In the genomic region with DNA sequence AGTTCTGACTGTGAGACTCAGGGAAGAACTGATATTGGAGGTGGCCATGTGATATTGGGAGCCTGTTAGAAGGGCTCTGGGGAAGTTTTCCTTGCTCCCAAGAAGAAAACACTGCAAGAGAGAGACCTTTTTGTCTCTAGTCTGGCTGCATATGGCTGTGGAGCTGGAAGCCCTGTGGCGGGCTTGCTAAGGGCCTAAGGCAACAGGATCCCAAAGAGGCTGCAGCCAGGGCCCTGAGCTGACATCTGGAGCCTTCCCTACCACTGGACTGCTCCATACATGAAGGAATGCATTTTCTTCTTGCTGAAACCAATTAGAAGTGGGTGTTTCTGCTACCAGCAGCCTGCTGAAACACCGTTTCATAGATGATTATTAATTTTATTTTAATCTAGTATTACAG, we compare ENCODE assay signal across 21 cellular contexts. TPM values are rescaled to one million over a fixed set of nuclear protein-coding genes. Genes with fewer than 3 reads are reported as not detected.
DNase-seq lines count a peak whose midpoint lies in the region; ATAC-seq and TF ChIP-seq lines count a peak whose summit lies in the region.
"Had no signal": no experiment of that assay in that cellular context is flagged by ENCODE, and none has a peak within 500 bp of the region (broad histone marks: within the 10 kb centered on the region; RNA-seq: fewer than 3 reads in every experiment).

No MANE protein-coding gene starts in this region.

- no peak overlapping the region for H3K9ac ChIP-seq in IMR-90 (ENCODE audit: low read depth, low read length)

- no TSS peak for BruUV-seq in IMR-90 (replicated peaks; lab: Mats Ljungman, UMichigan)

- H2BK5ac ChIP-seq in IMR-90 (ENCODE audit: low read depth, low read length, poor library complexity, severe bottlenecking), result no peak overlapping the region

- no peaks in the 10 kb centered on the region for H3K27me3 ChIP-seq in IMR-90 (ENCODE audit: control insufficient read depth, insufficient read depth, low read length)
- H3K27me3 ChIP-seq: MG63 had no signal

- peak; percentile 3 for DNase-seq in NCI-H82 (lab: John Stamatoyannopoulos, UW)
- no peak for DNase-seq in NCI-H82 treated with DMSO at 0.1 percent for 48 hours (lab: John Stamatoyannopoulos, UW; ENCODE audit: unreplicated experiment)
- DNase-seq in IMR-90, result no peak
- DNase-seq in iPS-NIHi11 (ENCODE audit: low spot score), result peak; percentile 16
- no peak for DNase-seq in NCI-H1436 treated with DMSO at 0.1 percent for 48 hours (lab: John Stamatoyannopoulos, UW)
- no peak for DNase-seq in glutamatergic neuron
- DNase-seq: CD4-positive, alpha-beta T cell; COR-L47; DND-41; H9; KBM-7; MG63; NCI-H1694 treated with DMSO at 0.1 percent for 48 hours; NCI-H2081 treated with DMSO at 0.1 percent for 48 hours; NCI-H2171; NCI-H226; NCI-H510A treated with DMSO at 0.1 percent for 48 hours; SIG-M5 had no signal

- no peaks in the 10 kb centered on the region for H3K36me3 ChIP-seq in IMR-90 (ENCODE audit: control insufficient read depth, insufficient read depth, low read length)
- H3K36me3 ChIP-seq: MG63 had no signal

- H3K4me1 Mint-ChIP-seq in glutamatergic neuron (ENCODE audit: low read depth, unreplicated experiment), result peaks cover 8% of the 10 kb centered on the region

- no peak overlapping the region for H3K23ac ChIP-seq in IMR-90 (ENCODE audit: low read depth, low read length)

- H2AK9ac ChIP-seq in IMR-90 (replicated peaks; ENCODE audit: low read depth, low read length, poor library complexity), result no peak overlapping the region

- no peak for TF ChIP-seq CTCF in IMR-90 (conservative IDR thresholded peaks at IDR 0.05; ENCODE audit: low read depth, low read length)
- TF ChIP-seq CTCF in glutamatergic neuron (IDR thresholded peaks at IDR 0.05; ENCODE audit: partially characterized antibody, unreplicated experiment), result no peak

- peaks cover 2% of the 10 kb centered on the region for H3K27me3 Mint-ChIP-seq in glutamatergic neuron (ENCODE audit: unreplicated experiment)
- H3K27me3 Mint-ChIP-seq: CD4-positive, alpha-beta T cell had no signal

- H3K4ac ChIP-seq in IMR-90 (ENCODE audit: low read depth, low read length), result no peak overlapping the region

- H3K4me1 ChIP-seq in IMR-90 (ENCODE audit: control insufficient read depth, insufficient read depth, low read length), result no peaks in the 10 kb centered on the region; the same call in 1 of the 2 replicates

- dilution Hi-C loops in IMR-90 (cut with HindIII; ENCODE audit: low sequenced_read_pairs, unreplicated experiment), result no loop called here

- CTCF ChIA-PET in IMR-90 (lab: Yijun Ruan, JAX), result interaction anchor here (0.7 to 1.0 kb wide), 3 partner anchors 12 to 180 kb away, joined by 3 read pairs; no protein-coding TSS in a partner anchor

- H3K4me2 ChIP-seq in IMR-90 (ENCODE audit: low read depth, low read length), result no peak overlapping the region

- POLR2A ChIA-PET in IMR-90 (lab: Charles Lee; ENCODE audit: unreplicated experiment), result no interaction called here

- H3K9me3 Mint-ChIP-seq in glutamatergic neuron (ENCODE audit: unreplicated experiment), result peaks cover 2% of the 10 kb centered on the region
- H3K9me3 Mint-ChIP-seq: CD4-positive, alpha-beta T cell had no signal

- no peaks in the 10 kb centered on the region for H3K9me3 ChIP-seq in IMR-90 (ENCODE audit: control insufficient read depth, insufficient read depth, low read length)
- H3K9me3 ChIP-seq: MG63 had no signal

- WGBS in IMR-90 (ENCODE audit: extremely low coverage in 2 of 2, insufficient read length in 1 of 2), 2 experiments, result no CpG with 5 or more reads among the region's 2 CpGs

- H2AK5ac ChIP-seq in IMR-90 (ENCODE audit: low read depth, low read length), result 0 out of 2 replicates have a peak overlapping the region, but pooled peaks have one; percentile 2

- H3K18ac ChIP-seq in IMR-90 (ENCODE audit: low read depth, low read length), result no peak overlapping the region

- H3K36me3 Mint-ChIP-seq in glutamatergic neuron (ENCODE audit: unreplicated experiment), result peaks cover 5% of the 10 kb centered on the region

- H3K27ac Mint-ChIP-seq in glutamatergic neuron (ENCODE audit: unreplicated experiment), result no peak overlapping the region
- H3K27ac Mint-ChIP-seq: CD4-positive, alpha-beta T cell had no signal

- H3K9me1 ChIP-seq in IMR-90 (ENCODE audit: insufficient read depth, low read length), result peaks cover 6% of the 10 kb centered on the region

- H3K56ac ChIP-seq in IMR-90 (ENCODE audit: extremely low read depth, insufficient read depth, low read length), result no peak overlapping the region

- intact Hi-C loops in IMR-90 (cut with micrococcal nuclease), result no loop called here

- H3K79me1 ChIP-seq in IMR-90 (ENCODE audit: low read depth in 1 of 2, low read length in 2 of 2), result peaks cover 21 to 61% of the 10 kb centered on the region in 2 experiments

- H2BK20ac ChIP-seq in IMR-90 (ENCODE audit: low read depth, low read length), result no peak overlapping the region

- no peak overlapping the region for H2BK15ac ChIP-seq in IMR-90 (ENCODE audit: low read depth, low read length)

- no peak overlapping the region for H2BK120ac ChIP-seq in IMR-90 (ENCODE audit: low read depth, low read length)

- no peak for TF ChIP-seq POLR2A in IMR-90 (IDR thresholded peaks at IDR 0.05; ENCODE audit: low read depth, low read length)

- no peak overlapping the region for H3K14ac ChIP-seq in IMR-90 (replicated peaks; ENCODE audit: low read depth, low read length)

- H4K20me1 ChIP-seq in IMR-90 (ENCODE audit: insufficient read depth, low read length), result peaks cover 11% of the 10 kb centered on the region; the same call in 1 of the 2 replicates

- H2AFZ ChIP-seq in IMR-90 (replicated peaks; ENCODE audit: low read length, poor library complexity), result no peak overlapping the region

- in situ Hi-C loops in IMR-90 (cut with MboI; ENCODE audit: low sequenced_read_pairs), result no loop called here

- no peak overlapping the region for H3K4me3 Mint-ChIP-seq in glutamatergic neuron (ENCODE audit: unreplicated experiment)
- H3K4me3 Mint-ChIP-seq: CD4-positive, alpha-beta T cell; H9 had no signal

- no peak overlapping the region for H3K27ac ChIP-seq in IMR-90 (ENCODE audit: insufficient read depth, low read length)
- H3K27ac ChIP-seq: SK-N-MC had no signal

- TF ChIP-seq RAD21 in IMR-90 (IDR thresholded peaks at IDR 0.05; ENCODE audit: low read length), result no peak

- ATAC-seq in IMR-90 (ENCODE audit: low read depth) (peak; percentile 27; the same call in 1 of the 2 replicates), GM19351 (IDR thresholded peaks at IDR 0.05; ENCODE audit: unreplicated experiment) (no peak)
- ATAC-seq: HepG2 had no signal

- no peak overlapping the region for H4K91ac ChIP-seq in IMR-90 (ENCODE audit: insufficient read depth, low read depth, low read length)

- H4K8ac ChIP-seq in IMR-90 (ENCODE audit: low read depth in 2 of 2, low read length in 2 of 2), result no peak overlapping the region

- no peak overlapping the region for H3K4me3 ChIP-seq in IMR-90 (ENCODE audit: insufficient read depth, low read depth, low read length)
- H3K4me3 ChIP-seq: MG63, SK-N-MC had no signal

- no peak overlapping the region for H4K5ac ChIP-seq in IMR-90 (ENCODE audit: low read depth, low read length)

TF ChIP-seq in IMR-90, 13 proteins besides CTCF, POLR2A, EP300 and RAD21:
- TF ChIP-seq MAFK (IDR thresholded peaks at IDR 0.05; ENCODE audit: low read depth, low read length), result no peak
- TF ChIP-seq MXI1 (IDR thresholded peaks at IDR 0.05; ENCODE audit: borderline replicate concordance, low read depth, low read length), result no peak
- TF ChIP-seq MAZ (IDR thresholded peaks at IDR 0.05; ENCODE audit: borderline replicate concordance, low read depth, low read length), result no peak
- no peak for TF ChIP-seq CHD1 (IDR thresholded peaks at IDR 0.05; ENCODE audit: low read depth, low read length)
- TF ChIP-seq, protein P1, sequence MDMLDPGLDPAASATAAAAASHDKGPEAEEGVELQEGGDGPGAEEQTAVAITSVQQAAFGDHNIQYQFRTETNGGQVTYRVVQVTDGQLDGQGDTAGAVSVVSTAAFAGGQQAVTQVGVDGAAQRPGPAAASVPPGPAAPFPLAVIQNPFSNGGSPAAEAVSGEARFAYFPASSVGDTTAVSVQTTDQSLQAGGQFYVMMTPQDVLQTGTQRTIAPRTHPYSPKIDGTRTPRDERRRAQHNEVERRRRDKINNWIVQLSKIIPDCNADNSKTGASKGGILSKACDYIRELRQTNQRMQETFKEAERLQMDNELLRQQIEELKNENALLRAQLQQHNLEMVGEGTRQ (IDR thresholded peaks at IDR 0.05; ENCODE audit: low read depth, low read length), result no peak
- TF ChIP-seq BHLHE40 (IDR thresholded peaks at IDR 0.05; ENCODE audit: low read depth, low read length), result no peak
- no peak for TF ChIP-seq CEBPB (IDR thresholded peaks at IDR 0.05; ENCODE audit: low read depth, low read length)
- TF ChIP-seq FOS (IDR thresholded peaks at IDR 0.05; ENCODE audit: low read depth, low read length), result no peak
- TF ChIP-seq RFX5 (IDR thresholded peaks at IDR 0.05; ENCODE audit: low read depth, low read length), result no peak
- TF ChIP-seq ELK1 (IDR thresholded peaks at IDR 0.05; ENCODE audit: borderline replicate concordance, low read depth, low read length), result no peak
- no peak for TF ChIP-seq RCOR1 (IDR thresholded peaks at IDR 0.05; ENCODE audit: insufficient replicate concordance, low read length)
- no peak for TF ChIP-seq NFE2L2 (IDR thresholded peaks at IDR 0.05; ENCODE audit: low read depth, low read length)
- TF ChIP-seq SMC3 (IDR thresholded peaks at IDR 0.05; ENCODE audit: low read depth, low read length), result no peak
TF ChIP-seq in IMR-90: peak in this region for 0.

RNA-seq across cellular contexts. Expression of gene GNAQ, which starts 42.2 kb away (rescaled TPM):
- total RNA-seq in IMR-90 (2012; rRNA removed) (50.7 and 63.6 TPM in 2 replicates), glutamatergic neuron (ENCODE audit: unreplicated experiment) (72.8 TPM)
- 19.9 and 23.1 TPM in 2 replicates for polyA plus RNA-seq in IMR-90 (2012; rRNA removed)
- 2.8 and 3.8 TPM in 2 replicates for polyA plus RNA-seq in IMR-90 (2012; cell fraction: cytosol; rRNA removed)
- 3.3 and 29.5 TPM in 2 replicates for polyA plus RNA-seq in IMR-90 (2012; cell fraction: nucleus; rRNA removed; ENCODE audit: low replicate concordance)

Comparison
In these comparisons a context has a peak if more than half of its experiments do, and no peak if none do; other contexts are left out.
1. DNase-seq: peak in NCI-H82 (single experiment) and iPS-NIHi11 (single experiment); none in NCI-H82 treated with DMSO at 0.1 percent for 48 hours (single experiment), IMR-90 (single experiment), NCI-H1436 treated with DMSO at 0.1 percent for 48 hours (single experiment) and glutamatergic neuron (single experiment).